In genomic region chr17:55432358-55433028, GRCh38 we compare ENCODE assay signal across 11 cellular contexts. TPM values are rescaled to one million over a fixed set of nuclear protein-coding genes. Genes with fewer than 3 reads are reported as not detected.
A peak's percentile ranks its signal among the peaks of the same experiment; 100 is the strongest.
DNase-seq lines count a peak whose midpoint lies in the region; ATAC-seq, FAIRE-seq and TF ChIP-seq lines count a peak whose summit lies in the region.
"Had no signal": no experiment of that assay in that cellular context is flagged by ENCODE, and none has a peak within 500 bp of the region (broad histone marks: within the 10 kb centered on the region; RNA-seq: fewer than 3 reads in every experiment).

No MANE protein-coding gene starts in this region.

- ATAC-seq in stimulated activated naive CD8-positive, alpha-beta T cell treated with anti-CD3 and anti-CD28 coated beads, Interleukin-15, Interleukin-2, amounts not matched to agents 100 U/mL and 50 U/mL, for 24 hours: peak; percentile 44
- no peak for ATAC-seq in GM21528 (IDR thresholded peaks at IDR 0.05; ENCODE audit: low FRiP score, unreplicated experiment)

- H3K9me3 ChIP-seq in fibroblast of lung (ENCODE audit: control insufficient read depth, insufficient read depth, low read depth, low read length): no peaks in the 10 kb centered on the region

- no peaks in the 10 kb centered on the region for H3K9me3 Mint-ChIP-seq in activated CD4-positive, alpha-beta memory T cell treated with anti-CD3 and anti-CD28 coated beads for 36 hours
- no peaks in the 10 kb centered on the region for H3K9me3 Mint-ChIP-seq in activated CD4-positive, alpha-beta memory T cell treated with anti-CD3 and anti-CD28 coated beads, Interleukin-2, amount 10 ng/mL, durations not matched to agents 7 days and 5 days

- peak overlapping the region; percentile 54 for H3K4me2 ChIP-seq in fibroblast of lung (ENCODE audit: extremely low read depth, insufficient read depth, low read length)

- no peak overlapping the region for H3K4me3 Mint-ChIP-seq in activated CD4-positive, alpha-beta memory T cell treated with anti-CD3 and anti-CD28 coated beads for 36 hours
- H3K4me3 Mint-ChIP-seq in activated CD4-positive, alpha-beta memory T cell treated with anti-CD3 and anti-CD28 coated beads, Interleukin-2, amount 10 ng/mL, durations not matched to agents 7 days and 5 days: no peak overlapping the region

- H3K36me3 ChIP-seq in fibroblast of lung (ENCODE audit: control insufficient read depth, insufficient read depth, low read length): no peaks in the 10 kb centered on the region

- no peak overlapping the region for H3K27ac Mint-ChIP-seq in activated CD4-positive, alpha-beta memory T cell treated with anti-CD3 and anti-CD28 coated beads for 36 hours
- no peak overlapping the region for H3K27ac Mint-ChIP-seq in activated CD4-positive, alpha-beta memory T cell treated with anti-CD3 and anti-CD28 coated beads, Interleukin-2, amount 10 ng/mL, durations not matched to agents 7 days and 5 days

- no peak for TF ChIP-seq CTCF in fibroblast of lung (conservative IDR thresholded peaks at IDR 0.05 in 1 of 2, IDR thresholded peaks at IDR 0.05 in 1 of 2; ENCODE audit: low read depth in 1 of 2, low read length in 2 of 2)

- POLR2A ChIA-PET in activated CD4-positive, alpha-beta memory T cell treated with anti-CD3 and anti-CD28 coated beads for 36 hours (lab: Charles Lee): interaction anchor here (0.6 kb wide), 1 partner anchor 10 kb away, joined by 3 read pairs; the partner anchor contains the start of gene MMD
- POLR2A ChIA-PET in activated CD4-positive, alpha-beta memory T cell treated with anti-CD3 and anti-CD28 coated beads, Interleukin-2, amount 10 ng/mL, durations not matched to agents 7 days and 5 days (lab: Charles Lee): interaction anchor here (1.2 kb wide), 1 partner anchor 11 kb away, joined by 3 read pairs; no protein-coding TSS in a partner anchor

- H3K9ac ChIP-seq in fibroblast of lung (ENCODE audit: insufficient read depth, low read length): no peak overlapping the region

- peak; percentile 13 for DNase-seq in activated CD4-positive, alpha-beta memory T cell treated with anti-CD3 and anti-CD28 coated beads for 36 hours
- no peak for DNase-seq in activated CD4-positive, alpha-beta memory T cell treated with anti-CD3 and anti-CD28 coated beads, Interleukin-2, amount 10 ng/mL, durations not matched to agents 7 days and 5 days
- DNase-seq in RCC 7860 (ENCODE audit: low spot score): peak; percentile 49
- DNase-seq in fibroblast of lung (ENCODE audit: low read depth in 2 of 2): peak in 1 of 2 donors; percentile 58
- DNase-seq in stimulated activated naive CD8-positive, alpha-beta T cell treated with anti-CD3 and anti-CD28 coated beads, Interleukin-15, Interleukin-2, amounts not matched to agents 100 U/mL and 50 U/mL, for 24 hours: no peak
- DNase-seq in NCI-H146 treated with DMSO at 0.1 percent for 48 hours (lab: John Stamatoyannopoulos, UW; ENCODE audit: unreplicated experiment): no peak
- DNase-seq in NCI-H1417 treated with DMSO at 0.1 percent for 48 hours (lab: John Stamatoyannopoulos, UW): no peak
- DNase-seq: KBM-7, NCI-H2227 treated with DMSO at 0.1 percent for 48 hours had no signal

- H3K36me3 Mint-ChIP-seq in activated CD4-positive, alpha-beta memory T cell treated with anti-CD3 and anti-CD28 coated beads for 36 hours: no peaks in the 10 kb centered on the region
- no peaks in the 10 kb centered on the region for H3K36me3 Mint-ChIP-seq in activated CD4-positive, alpha-beta memory T cell treated with anti-CD3 and anti-CD28 coated beads, Interleukin-2, amount 10 ng/mL, durations not matched to agents 7 days and 5 days (ENCODE audit: low read depth)

- no peaks in the 10 kb centered on the region for H3K27me3 ChIP-seq in fibroblast of lung (ENCODE audit: control insufficient read depth, insufficient read depth, low read length)

- H4K20me1 ChIP-seq in fibroblast of lung (ENCODE audit: control insufficient read depth, extremely low read depth, insufficient read depth, low read length): no peaks in the 10 kb centered on the region

- H3K27me3 Mint-ChIP-seq in activated CD4-positive, alpha-beta memory T cell treated with anti-CD3 and anti-CD28 coated beads for 36 hours: peaks cover 11% of the 10 kb centered on the region
- peaks cover 10% of the 10 kb centered on the region for H3K27me3 Mint-ChIP-seq in activated CD4-positive, alpha-beta memory T cell treated with anti-CD3 and anti-CD28 coated beads, Interleukin-2, amount 10 ng/mL, durations not matched to agents 7 days and 5 days

- H3K4me1 Mint-ChIP-seq in activated CD4-positive, alpha-beta memory T cell treated with anti-CD3 and anti-CD28 coated beads for 36 hours (ENCODE audit: low read depth): peaks cover 44% of the 10 kb centered on the region
- peaks cover 27% of the 10 kb centered on the region for H3K4me1 Mint-ChIP-seq in activated CD4-positive, alpha-beta memory T cell treated with anti-CD3 and anti-CD28 coated beads, Interleukin-2, amount 10 ng/mL, durations not matched to agents 7 days and 5 days

- H2AFZ ChIP-seq in fibroblast of lung (ENCODE audit: low read length): no peak overlapping the region

- CTCF ChIA-PET in activated CD4-positive, alpha-beta memory T cell treated with anti-CD3 and anti-CD28 coated beads for 36 hours (lab: Charles Lee): no interaction called here
- CTCF ChIA-PET in activated CD4-positive, alpha-beta memory T cell treated with anti-CD3 and anti-CD28 coated beads, Interleukin-2, amount 10 ng/mL, durations not matched to agents 7 days and 5 days (lab: Charles Lee): interaction anchor here (1.1 kb wide), 1 partner anchor 82 kb away, joined by 3 read pairs; no protein-coding TSS in a partner anchor

- no peak overlapping the region for H3K4me3 ChIP-seq in fibroblast of lung (replicated peaks in 1 of 4; ENCODE audit: control extremely low read depth in 1 of 4, insufficient read depth in 1 of 4, low read depth in 3 of 4, low read length in 4 of 4)

- intact Hi-C loops in activated CD4-positive, alpha-beta memory T cell treated with anti-CD3 and anti-CD28 coated beads for 36 hours (cut with micrococcal nuclease): loop anchor here (1.0 kb wide), 1 partner anchor 10 kb away; no protein-coding TSS in a partner anchor

- H3K4me1 ChIP-seq in fibroblast of lung (ENCODE audit: control insufficient read depth, extremely low read depth, insufficient read depth, low read length): peaks cover 21% of the 10 kb centered on the region

- peak overlapping the region; percentile 83 for H3K27ac ChIP-seq in fibroblast of lung (ENCODE audit: insufficient read depth, low read length)

- no peaks in the 10 kb centered on the region for H3K79me2 ChIP-seq in fibroblast of lung (ENCODE audit: control insufficient read depth, insufficient read depth, low read length)

- FAIRE-seq in RCC 7860 (lab: Jason Lieb, UNC): peak; percentile 77
- FAIRE-seq: G401.6 had no signal

RNA-seq across cellular contexts. Expression of gene MMD, which starts 10.9 kb away (rescaled TPM):
- total RNA-seq in activated CD4-positive, alpha-beta memory T cell treated with anti-CD3 and anti-CD28 coated beads for 36 hours: 10 to 100 TPM; 22.1 to 24.2 TPM
- 10 to 100 TPM; 29.6 to 30.8 TPM for total RNA-seq in activated CD4-positive, alpha-beta memory T cell treated with anti-CD3 and anti-CD28 coated beads, Interleukin-2, amount 10 ng/mL, durations not matched to agents 7 days and 5 days
- total RNA-seq in fibroblast of lung: 36.3 and 44.7 TPM in 2 replicates
- polyA plus RNA-seq in fibroblast of lung: 16.0 TPM in 2 replicates
- 9.2 and 9.5 TPM in 2 replicates for polyA plus RNA-seq in fibroblast of lung (2012)
- 1.2 and 7.4 TPM in 2 replicates for polyA minus RNA-seq in fibroblast of lung (ENCODE audit: low replicate concordance)

Comparison
In these comparisons a context has a peak if more than half of its experiments do, and no peak if none do; other contexts are left out.
1. DNase-seq: peak in activated CD4-positive, alpha-beta memory T cell treated with anti-CD3 and anti-CD28 coated beads for 36 hours (single experiment) and RCC 7860 (single experiment); none in activated CD4-positive, alpha-beta memory T cell treated with anti-CD3 and anti-CD28 coated beads, Interleukin-2, amount 10 ng/mL, durations not matched to agents 7 days and 5 days (single experiment), stimulated activated naive CD8-positive, alpha-beta T cell treated with anti-CD3 and anti-CD28 coated beads, Interleukin-15, Interleukin-2, amounts not matched to agents 100 U/mL and 50 U/mL, for 24 hours (single experiment), NCI-H146 treated with DMSO at 0.1 percent for 48 hours (single experiment) and NCI-H1417 treated with DMSO at 0.1 percent for 48 hours (single experiment).